10 cellular contexts compared by ENCODE assay signal in the genomic region with DNA sequence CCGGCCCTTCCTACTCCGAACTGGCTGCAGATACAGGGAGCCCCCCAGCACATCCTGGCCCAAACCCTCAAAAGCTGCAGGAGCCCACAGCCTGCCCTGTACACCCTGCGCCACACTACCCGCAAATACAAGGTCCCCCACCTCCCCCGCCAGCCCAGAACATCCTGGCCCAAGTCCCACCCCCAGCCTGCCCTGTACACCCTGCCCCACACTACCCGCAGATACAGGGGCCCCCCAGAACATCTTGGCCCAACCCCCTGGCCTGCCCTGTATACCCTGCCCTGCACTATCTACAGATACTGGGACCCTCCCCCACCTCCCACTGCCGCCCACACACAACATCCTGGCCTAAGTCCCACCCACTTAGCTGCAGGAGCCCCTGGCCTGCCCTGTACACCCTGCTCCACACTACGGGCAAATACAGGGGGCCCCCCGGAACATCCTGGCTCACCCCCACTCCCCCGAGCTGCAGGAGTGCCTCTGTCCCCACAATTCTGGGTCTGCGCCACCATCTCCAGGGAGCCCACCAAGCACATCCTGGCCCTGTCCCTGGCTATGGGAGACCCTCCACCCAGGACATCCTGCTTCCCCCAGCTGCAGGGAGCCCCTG. TPM values are rescaled to one million over a fixed set of nuclear protein-coding genes. Genes with fewer than 3 reads are reported as not detected.
DNase-seq lines count a peak whose midpoint lies in the region; ATAC-seq and TF ChIP-seq lines count a peak whose summit lies in the region.
"Had no signal": no experiment of that assay in that cellular context is flagged by ENCODE, and none has a peak within 500 bp of the region (broad histone marks: within the 10 kb centered on the region; RNA-seq: fewer than 3 reads in every experiment).

No MANE protein-coding gene starts in this region.

- TF ChIP-seq POLR2A in body of pancreas (IDR thresholded peaks at IDR 0.05) (no peak), right lobe of liver (IDR thresholded peaks at IDR 0.05) (no peak)

- WGBS in body of pancreas, 2 donors, result 79 to 83% methylated on average over 5 to 9 of the region's 11 CpGs
- WGBS in right lobe of liver (ENCODE audit: insufficient coverage, low coverage, low lambda C conversion rate, missing lambda C conversion rate), result 92% methylated on average over 4 of the region's 11 CpGs

- H3K4me3 Mint-ChIP-seq in type B pancreatic cell, result no peak overlapping the region
- H3K4me3 Mint-ChIP-seq: activated naive CD4-positive, alpha-beta T cell treated with anti-CD3 and anti-CD28 coated beads, Interleukin-2, amount 50 U/mL, for 24 hours had no signal

- peak; percentile 46 for DNase-seq in activated effector memory CD4-positive, alpha-beta T cell treated with anti-CD3 and anti-CD28 coated beads, Interleukin-2, amount 50 U/mL, for 16 hours
- DNase-seq in activated effector memory CD4-positive, alpha-beta T cell treated with Interleukin-2 at 50 U/mL for 16 hours, result no peak
- DNase-seq in body of pancreas (peak; percentile 1 to 10 (median 6)), right lobe of liver (peak; percentile 23 to 55 (median 45)), type B pancreatic cell (ENCODE audit: extremely low spot score, unreplicated experiment) (peak; percentile 62), NCI-H1105 treated with DMSO at 0.1 percent for 48 hours (lab: John Stamatoyannopoulos, UW) (no peak), caudate nucleus (lab: John Stamatoyannopoulos, UW) (no peak)
- DNase-seq: NCI-H2171 had no signal

- ATAC-seq in body of pancreas (no peak), right lobe of liver (peak in 3 of 4 donors; percentile 8 to 19 (median 11)), HG03025 (IDR thresholded peaks at IDR 0.05; ENCODE audit: low FRiP score, unreplicated experiment) (no peak)

- H3K4me1 Mint-ChIP-seq in type B pancreatic cell (ENCODE audit: unreplicated experiment), result peaks cover 26% of the 10 kb centered on the region

- TF ChIP-seq CTCF in body of pancreas (IDR thresholded peaks at IDR 0.05) (no peak), right lobe of liver (IDR thresholded peaks at IDR 0.05) (no peak), type B pancreatic cell (conservative IDR thresholded peaks at IDR 0.05) (no peak)

- H3K27ac Mint-ChIP-seq in type B pancreatic cell, result peak overlapping the region; percentile 95
- H3K27ac Mint-ChIP-seq: activated naive CD4-positive, alpha-beta T cell treated with anti-CD3 and anti-CD28 coated beads, Interleukin-2, amount 50 U/mL, for 24 hours had no signal

- no peaks in the 10 kb centered on the region for H3K4me1 ChIP-seq in body of pancreas
- no peaks in the 10 kb centered on the region for H3K4me1 ChIP-seq in right lobe of liver

- peaks cover 6% of the 10 kb centered on the region for H3K36me3 Mint-ChIP-seq in type B pancreatic cell

- no peaks in the 10 kb centered on the region for H3K27me3 ChIP-seq in body of pancreas
- H3K27me3 ChIP-seq in right lobe of liver, result no peaks in the 10 kb centered on the region

- intact Hi-C loops in body of pancreas (cut with DNase I), result no loop called here
- intact Hi-C loops in right lobe of liver (cut with DNase I), result no loop called here

- H3K9me3 Mint-ChIP-seq in type B pancreatic cell, result no peaks in the 10 kb centered on the region
- H3K9me3 Mint-ChIP-seq: activated naive CD4-positive, alpha-beta T cell treated with anti-CD3 and anti-CD28 coated beads, Interleukin-2, amount 50 U/mL, for 24 hours had no signal

- no peaks in the 10 kb centered on the region for H3K36me3 ChIP-seq in body of pancreas (replicated peaks in 1 of 2; ENCODE audit: insufficient read depth in 1 of 2, low read depth in 2 of 2)
- peaks cover 0 to 1% (median 0%) of the 10 kb centered on the region in 4 donors for H3K36me3 ChIP-seq in right lobe of liver

- H3K4me3 ChIP-seq in body of pancreas (no peak overlapping the region), right lobe of liver (no peak overlapping the region)

- no peaks in the 10 kb centered on the region for H3K27me3 Mint-ChIP-seq in type B pancreatic cell
- H3K27me3 Mint-ChIP-seq: activated naive CD4-positive, alpha-beta T cell treated with anti-CD3 and anti-CD28 coated beads, Interleukin-2, amount 50 U/mL, for 24 hours had no signal

- no peak overlapping the region for H3K27ac ChIP-seq in body of pancreas
- no peak overlapping the region for H3K27ac ChIP-seq in right lobe of liver
- no peak overlapping the region for H3K27ac ChIP-seq in caudate nucleus (ENCODE audit: low read depth, low read length)

- no peaks in the 10 kb centered on the region for H3K9me3 ChIP-seq in body of pancreas
- H3K9me3 ChIP-seq in right lobe of liver, result no peaks in the 10 kb centered on the region

RNA-seq across cellular contexts. Expression of gene LPCAT1, which starts 8.3 kb away (rescaled TPM):
- 10 to 100 TPM; 17.1 to 21.5 TPM for total RNA-seq in body of pancreas
- 10 to 100 TPM in 3 of 6 experiments, 1 to 10 TPM in 3; 6.9 to 38.6 (median 13.1) TPM for total RNA-seq in right lobe of liver
- 91.6 and 97.1 TPM in 2 replicates for total RNA-seq in type B pancreatic cell (ENCODE audit: low replicate concordance)

Comparison
In these comparisons a context has a peak if more than half of its experiments do, and no peak if none do; other contexts are left out.
1. DNase-seq: peak in activated effector memory CD4-positive, alpha-beta T cell treated with anti-CD3 and anti-CD28 coated beads, Interleukin-2, amount 50 U/mL, for 16 hours (single experiment), body of pancreas (4 of 4), right lobe of liver (3 of 3) and type B pancreatic cell (single experiment); none in activated effector memory CD4-positive, alpha-beta T cell treated with Interleukin-2 at 50 U/mL for 16 hours (single experiment), NCI-H1105 treated with DMSO at 0.1 percent for 48 hours (single experiment) and caudate nucleus (0 of 61).
2. ATAC-seq: peak in right lobe of liver (3 of 4); none in body of pancreas (single experiment) and HG03025 (single experiment).